1 cellular context compared by ENCODE assay signal in genomic region chr20:58695084-58695722, GRCh38.
TF ChIP-seq lines count a peak whose summit lies in the region.

No MANE protein-coding gene starts in this region.

TF ChIP-seq in IMR-90, 13 proteins besides CTCF, POLR2A, EP300 and RAD21:
- TF ChIP-seq CEBPB (IDR thresholded peaks at IDR 0.05; ENCODE audit: low read depth, low read length) (no peak), NFE2L2 (IDR thresholded peaks at IDR 0.05; ENCODE audit: low read depth, low read length) (no peak), RFX5 (IDR thresholded peaks at IDR 0.05; ENCODE audit: low read depth, low read length) (no peak), FOS (IDR thresholded peaks at IDR 0.05; ENCODE audit: low read depth, low read length) (no peak), MXI1 (IDR thresholded peaks at IDR 0.05; ENCODE audit: borderline replicate concordance, low read depth, low read length) (no peak), ELK1 (IDR thresholded peaks at IDR 0.05; ENCODE audit: borderline replicate concordance, low read depth, low read length) (no peak), MAFK (IDR thresholded peaks at IDR 0.05; ENCODE audit: low read depth, low read length) (no peak), CHD1 (IDR thresholded peaks at IDR 0.05; ENCODE audit: low read depth, low read length) (no peak), BHLHE40 (IDR thresholded peaks at IDR 0.05; ENCODE audit: low read depth, low read length) (no peak), USF2 (IDR thresholded peaks at IDR 0.05; ENCODE audit: low read depth, low read length) (no peak)
